1 cellular context compared by ENCODE assay signal in genomic region chr19:49929121-49929610, GRCh38.
TF ChIP-seq lines count a peak whose summit lies in the region.

ATF5 (plus strand) TSS chr19:49929205; CDS start chr19:49930851, 1,646 bp downstream.
NUP62 (minus strand) TSS chr19:49929504; CDS start chr19:49909807, 19,697 bp downstream.

TF ChIP-seq in GM12878, 131 proteins besides CTCF, POLR2A, EP300 and RAD21 (continued from another document and continues in another):
- TF ChIP-seq, protein P1, sequence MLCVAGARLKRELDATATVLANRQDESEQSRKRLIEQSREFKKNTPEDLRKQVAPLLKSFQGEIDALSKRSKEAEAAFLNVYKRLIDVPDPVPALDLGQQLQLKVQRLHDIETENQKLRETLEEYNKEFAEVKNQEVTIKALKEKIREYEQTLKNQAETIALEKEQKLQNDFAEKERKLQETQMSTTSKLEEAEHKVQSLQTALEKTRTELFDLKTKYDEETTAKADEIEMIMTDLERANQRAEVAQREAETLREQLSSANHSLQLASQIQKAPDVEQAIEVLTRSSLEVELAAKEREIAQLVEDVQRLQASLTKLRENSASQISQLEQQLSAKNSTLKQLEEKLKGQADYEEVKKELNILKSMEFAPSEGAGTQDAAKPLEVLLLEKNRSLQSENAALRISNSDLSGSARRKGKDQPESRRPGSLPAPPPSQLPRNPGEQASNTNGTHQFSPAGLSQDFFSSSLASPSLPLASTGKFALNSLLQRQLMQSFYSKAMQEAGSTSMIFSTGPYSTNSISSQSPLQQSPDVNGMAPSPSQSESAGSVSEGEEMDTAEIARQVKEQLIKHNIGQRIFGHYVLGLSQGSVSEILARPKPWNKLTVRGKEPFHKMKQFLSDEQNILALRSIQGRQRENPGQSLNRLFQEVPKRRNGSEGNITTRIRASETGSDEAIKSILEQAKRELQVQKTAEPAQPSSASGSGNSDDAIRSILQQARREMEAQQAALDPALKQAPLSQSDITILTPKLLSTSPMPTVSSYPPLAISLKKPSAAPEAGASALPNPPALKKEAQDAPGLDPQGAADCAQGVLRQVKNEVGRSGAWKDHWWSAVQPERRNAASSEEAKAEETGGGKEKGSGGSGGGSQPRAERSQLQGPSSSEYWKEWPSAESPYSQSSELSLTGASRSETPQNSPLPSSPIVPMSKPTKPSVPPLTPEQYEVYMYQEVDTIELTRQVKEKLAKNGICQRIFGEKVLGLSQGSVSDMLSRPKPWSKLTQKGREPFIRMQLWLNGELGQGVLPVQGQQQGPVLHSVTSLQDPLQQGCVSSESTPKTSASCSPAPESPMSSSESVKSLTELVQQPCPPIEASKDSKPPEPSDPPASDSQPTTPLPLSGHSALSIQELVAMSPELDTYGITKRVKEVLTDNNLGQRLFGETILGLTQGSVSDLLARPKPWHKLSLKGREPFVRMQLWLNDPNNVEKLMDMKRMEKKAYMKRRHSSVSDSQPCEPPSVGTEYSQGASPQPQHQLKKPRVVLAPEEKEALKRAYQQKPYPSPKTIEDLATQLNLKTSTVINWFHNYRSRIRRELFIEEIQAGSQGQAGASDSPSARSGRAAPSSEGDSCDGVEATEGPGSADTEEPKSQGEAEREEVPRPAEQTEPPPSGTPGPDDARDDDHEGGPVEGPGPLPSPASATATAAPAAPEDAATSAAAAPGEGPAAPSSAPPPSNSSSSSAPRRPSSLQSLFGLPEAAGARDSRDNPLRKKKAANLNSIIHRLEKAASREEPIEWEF (IDR thresholded peaks at IDR 0.05; ENCODE audit: insufficient replicate concordance, low read depth, low read length), result no peak
- TF ChIP-seq MEF2B (IDR thresholded peaks at IDR 0.05; ENCODE audit: partially characterized antibody, poor library complexity, severe bottlenecking) (peak; percentile 22), ZNF24 (IDR thresholded peaks at IDR 0.05) (no peak), ZNF274 (IDR thresholded peaks at IDR 0.05; ENCODE audit: insufficient read depth, insufficient read length) (no peak), RUNX3 (IDR thresholded peaks at IDR 0.05; ENCODE audit: low read length) (peak; percentile 7; the same call in 1 of the 2 replicates), WRNIP1 (IDR thresholded peaks at IDR 0.05; ENCODE audit: borderline replicate concordance, low read depth, low read length) (no peak), ESRRA (IDR thresholded peaks at IDR 0.05; ENCODE audit: low read length) (no peak), USF2 (IDR thresholded peaks at IDR 0.05; ENCODE audit: borderline replicate concordance, low read depth, low read length) (no peak), GABPA (IDR thresholded peaks at IDR 0.05; ENCODE audit: low read depth) (no peak), LARP7 (IDR thresholded peaks at IDR 0.05) (peak; percentile 91), FOS (IDR thresholded peaks at IDR 0.05; ENCODE audit: borderline replicate concordance, extremely low read depth, insufficient read length) (no peak), MYC (IDR thresholded peaks at IDR 0.05; ENCODE audit: insufficient read depth, insufficient read length, insufficient replicate concordance, low read length, severe bottlenecking) (no peak), NBN (IDR thresholded peaks at IDR 0.05) (peak; percentile 87), SREBF2 (IDR thresholded peaks at IDR 0.05; ENCODE audit: low read length) (no peak), SUZ12 (IDR thresholded peaks at IDR 0.05; ENCODE audit: unreplicated experiment) (no peak), EGR1 (IDR thresholded peaks at IDR 0.05; ENCODE audit: borderline replicate concordance in 1 of 2, low read depth in 2 of 2, low read length in 2 of 2) (no peak; a peak in 1 of 3 replicates), SMAD5 (IDR thresholded peaks at IDR 0.05; ENCODE audit: low read depth) (peak; percentile 98), MEF2A (IDR thresholded peaks at IDR 0.05; ENCODE audit: insufficient read depth, low read depth, low read length) (peak; percentile 57; the same call in 1 of the 2 replicates), NFYA (IDR thresholded peaks at IDR 0.05; ENCODE audit: borderline replicate concordance, low read depth, low read length) (no peak), ETV6 (conservative IDR thresholded peaks at IDR 0.05 in 1 of 2, IDR thresholded peaks at IDR 0.05 in 1 of 2; ENCODE audit: borderline replicate concordance in 1 of 2, low read depth in 1 of 2) (peak in 1 of 2 experiments; percentile 21; a peak in 1 of 4 replicates), CEBPB (IDR thresholded peaks at IDR 0.05; ENCODE audit: borderline replicate concordance in 1 of 2, low read depth in 2 of 2, low read length in 2 of 2) (no peak), NFIC (IDR thresholded peaks at IDR 0.05; ENCODE audit: low read depth, low read length) (no peak), YY1 (IDR thresholded peaks at IDR 0.05; ENCODE audit: low read depth, low read length) (peak; percentile 71), CBX3 (IDR thresholded peaks at IDR 0.05; ENCODE audit: borderline replicate concordance, low read depth) (no peak), RB1 (IDR thresholded peaks at IDR 0.05; ENCODE audit: borderline replicate concordance) (peak; percentile 97; the same call in 1 of the 2 replicates), EED (IDR thresholded peaks at IDR 0.05; ENCODE audit: low read depth) (peak; percentile 77), ZNF207 (IDR thresholded peaks at IDR 0.05; ENCODE audit: borderline replicate concordance) (peak; percentile 94), EZH2 (IDR thresholded peaks at IDR 0.05; ENCODE audit: borderline replicate concordance, control insufficient read depth, low read depth, low read length) (no peak), ZSCAN29 (IDR thresholded peaks at IDR 0.05) (peak; percentile 87), RELA (IDR thresholded peaks at IDR 0.05; ENCODE audit: borderline replicate concordance, partially characterized antibody) (peak; percentile 66), SIX5 (IDR thresholded peaks at IDR 0.05; ENCODE audit: low read depth, low read length, severe bottlenecking) (no peak), TCF3 (IDR thresholded peaks at IDR 0.05; ENCODE audit: borderline replicate concordance, insufficient read depth, low read depth, low read length) (peak; percentile 58; the same call in 1 of the 2 replicates), FOXK2 (IDR thresholded peaks at IDR 0.05) (no peak), KAT2A (conservative IDR thresholded peaks at IDR 0.05; ENCODE audit: control insufficient read depth, low read depth, low read length) (no peak), SMARCA5 (IDR thresholded peaks at IDR 0.05) (peak; percentile 89), RELB (IDR thresholded peaks at IDR 0.05; ENCODE audit: low read depth) (peak; percentile 77), ASH2L (IDR thresholded peaks at IDR 0.05; ENCODE audit: borderline replicate concordance, low read depth) (no peak), CHD1 (IDR thresholded peaks at IDR 0.05; ENCODE audit: low read depth, low read length) (no peak; the same call in 1 of the 2 replicates), SPI1 (IDR thresholded peaks at IDR 0.05; ENCODE audit: borderline replicate concordance, insufficient read depth, low read depth, low read length) (no peak), JUNB (IDR thresholded peaks at IDR 0.05) (no peak), NRF1 (conservative IDR thresholded peaks at IDR 0.05; ENCODE audit: low read depth, low read length) (peak; percentile 72), SMC3 (IDR thresholded peaks at IDR 0.05; ENCODE audit: borderline replicate concordance, low read length) (no peak), TARDBP (IDR thresholded peaks at IDR 0.05; ENCODE audit: borderline replicate concordance) (0 out of 2 replicates have a peak, but pooled peaks have one; percentile 52), POU2F2 (IDR thresholded peaks at IDR 0.05; ENCODE audit: borderline replicate concordance, low read depth, low read length) (peak; percentile 97), GATAD2B (conservative IDR thresholded peaks at IDR 0.05; ENCODE audit: low read depth) (peak; percentile 62), SREBF1 (IDR thresholded peaks at IDR 0.05; ENCODE audit: low read length) (no peak), TCF7 (IDR thresholded peaks at IDR 0.05; ENCODE audit: borderline replicate concordance) (no peak), E2F4 (IDR thresholded peaks at IDR 0.05; ENCODE audit: low read depth, low read length) (no peak)
- TF ChIP-seq, protein P2, sequence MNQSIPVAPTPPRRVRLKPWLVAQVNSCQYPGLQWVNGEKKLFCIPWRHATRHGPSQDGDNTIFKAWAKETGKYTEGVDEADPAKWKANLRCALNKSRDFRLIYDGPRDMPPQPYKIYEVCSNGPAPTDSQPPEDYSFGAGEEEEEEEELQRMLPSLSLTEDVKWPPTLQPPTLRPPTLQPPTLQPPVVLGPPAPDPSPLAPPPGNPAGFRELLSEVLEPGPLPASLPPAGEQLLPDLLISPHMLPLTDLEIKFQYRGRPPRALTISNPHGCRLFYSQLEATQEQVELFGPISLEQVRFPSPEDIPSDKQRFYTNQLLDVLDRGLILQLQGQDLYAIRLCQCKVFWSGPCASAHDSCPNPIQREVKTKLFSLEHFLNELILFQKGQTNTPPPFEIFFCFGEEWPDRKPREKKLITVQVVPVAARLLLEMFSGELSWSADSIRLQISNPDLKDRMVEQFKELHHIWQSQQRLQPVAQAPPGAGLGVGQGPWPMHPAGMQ (IDR thresholded peaks at IDR 0.05; ENCODE audit: borderline replicate concordance), result no peak
- TF ChIP-seq, protein P3, sequence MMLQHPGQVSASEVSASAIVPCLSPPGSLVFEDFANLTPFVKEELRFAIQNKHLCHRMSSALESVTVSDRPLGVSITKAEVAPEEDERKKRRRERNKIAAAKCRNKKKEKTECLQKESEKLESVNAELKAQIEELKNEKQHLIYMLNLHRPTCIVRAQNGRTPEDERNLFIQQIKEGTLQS (IDR thresholded peaks at IDR 0.05; ENCODE audit: borderline replicate concordance, extremely low read depth, low read depth, low read length), result no peak
- TF ChIP-seq, protein P4, sequence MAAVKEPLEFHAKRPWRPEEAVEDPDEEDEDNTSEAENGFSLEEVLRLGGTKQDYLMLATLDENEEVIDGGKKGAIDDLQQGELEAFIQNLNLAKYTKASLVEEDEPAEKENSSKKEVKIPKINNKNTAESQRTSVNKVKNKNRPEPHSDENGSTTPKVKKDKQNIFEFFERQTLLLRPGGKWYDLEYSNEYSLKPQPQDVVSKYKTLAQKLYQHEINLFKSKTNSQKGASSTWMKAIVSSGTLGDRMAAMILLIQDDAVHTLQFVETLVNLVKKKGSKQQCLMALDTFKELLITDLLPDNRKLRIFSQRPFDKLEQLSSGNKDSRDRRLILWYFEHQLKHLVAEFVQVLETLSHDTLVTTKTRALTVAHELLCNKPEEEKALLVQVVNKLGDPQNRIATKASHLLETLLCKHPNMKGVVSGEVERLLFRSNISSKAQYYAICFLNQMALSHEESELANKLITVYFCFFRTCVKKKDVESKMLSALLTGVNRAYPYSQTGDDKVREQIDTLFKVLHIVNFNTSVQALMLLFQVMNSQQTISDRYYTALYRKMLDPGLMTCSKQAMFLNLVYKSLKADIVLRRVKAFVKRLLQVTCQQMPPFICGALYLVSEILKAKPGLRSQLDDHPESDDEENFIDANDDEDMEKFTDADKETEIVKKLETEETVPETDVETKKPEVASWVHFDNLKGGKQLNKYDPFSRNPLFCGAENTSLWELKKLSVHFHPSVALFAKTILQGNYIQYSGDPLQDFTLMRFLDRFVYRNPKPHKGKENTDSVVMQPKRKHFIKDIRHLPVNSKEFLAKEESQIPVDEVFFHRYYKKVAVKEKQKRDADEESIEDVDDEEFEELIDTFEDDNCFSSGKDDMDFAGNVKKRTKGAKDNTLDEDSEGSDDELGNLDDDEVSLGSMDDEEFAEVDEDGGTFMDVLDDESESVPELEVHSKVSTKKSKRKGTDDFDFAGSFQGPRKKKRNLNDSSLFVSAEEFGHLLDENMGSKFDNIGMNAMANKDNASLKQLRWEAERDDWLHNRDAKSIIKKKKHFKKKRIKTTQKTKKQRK (IDR thresholded peaks at IDR 0.05; ENCODE audit: low read depth, low read length), result no peak
- TF ChIP-seq, protein P5, sequence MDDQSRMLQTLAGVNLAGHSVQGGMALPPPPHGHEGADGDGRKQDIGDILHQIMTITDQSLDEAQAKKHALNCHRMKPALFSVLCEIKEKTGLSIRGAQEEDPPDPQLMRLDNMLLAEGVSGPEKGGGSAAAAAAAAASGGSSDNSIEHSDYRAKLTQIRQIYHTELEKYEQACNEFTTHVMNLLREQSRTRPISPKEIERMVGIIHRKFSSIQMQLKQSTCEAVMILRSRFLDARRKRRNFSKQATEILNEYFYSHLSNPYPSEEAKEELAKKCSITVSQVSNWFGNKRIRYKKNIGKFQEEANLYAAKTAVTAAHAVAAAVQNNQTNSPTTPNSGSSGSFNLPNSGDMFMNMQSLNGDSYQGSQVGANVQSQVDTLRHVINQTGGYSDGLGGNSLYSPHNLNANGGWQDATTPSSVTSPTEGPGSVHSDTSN (IDR thresholded peaks at IDR 0.05; ENCODE audit: insufficient replicate concordance, low read depth, low read length), result peak; percentile 72
- TF ChIP-seq, protein P6, sequence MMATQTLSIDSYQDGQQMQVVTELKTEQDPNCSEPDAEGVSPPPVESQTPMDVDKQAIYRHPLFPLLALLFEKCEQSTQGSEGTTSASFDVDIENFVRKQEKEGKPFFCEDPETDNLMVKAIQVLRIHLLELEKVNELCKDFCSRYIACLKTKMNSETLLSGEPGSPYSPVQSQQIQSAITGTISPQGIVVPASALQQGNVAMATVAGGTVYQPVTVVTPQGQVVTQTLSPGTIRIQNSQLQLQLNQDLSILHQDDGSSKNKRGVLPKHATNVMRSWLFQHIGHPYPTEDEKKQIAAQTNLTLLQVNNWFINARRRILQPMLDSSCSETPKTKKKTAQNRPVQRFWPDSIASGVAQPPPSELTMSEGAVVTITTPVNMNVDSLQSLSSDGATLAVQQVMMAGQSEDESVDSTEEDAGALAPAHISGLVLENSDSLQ (IDR thresholded peaks at IDR 0.05), result no peak
